ENCODE assay signal across 1 cellular context in the genomic region with DNA sequence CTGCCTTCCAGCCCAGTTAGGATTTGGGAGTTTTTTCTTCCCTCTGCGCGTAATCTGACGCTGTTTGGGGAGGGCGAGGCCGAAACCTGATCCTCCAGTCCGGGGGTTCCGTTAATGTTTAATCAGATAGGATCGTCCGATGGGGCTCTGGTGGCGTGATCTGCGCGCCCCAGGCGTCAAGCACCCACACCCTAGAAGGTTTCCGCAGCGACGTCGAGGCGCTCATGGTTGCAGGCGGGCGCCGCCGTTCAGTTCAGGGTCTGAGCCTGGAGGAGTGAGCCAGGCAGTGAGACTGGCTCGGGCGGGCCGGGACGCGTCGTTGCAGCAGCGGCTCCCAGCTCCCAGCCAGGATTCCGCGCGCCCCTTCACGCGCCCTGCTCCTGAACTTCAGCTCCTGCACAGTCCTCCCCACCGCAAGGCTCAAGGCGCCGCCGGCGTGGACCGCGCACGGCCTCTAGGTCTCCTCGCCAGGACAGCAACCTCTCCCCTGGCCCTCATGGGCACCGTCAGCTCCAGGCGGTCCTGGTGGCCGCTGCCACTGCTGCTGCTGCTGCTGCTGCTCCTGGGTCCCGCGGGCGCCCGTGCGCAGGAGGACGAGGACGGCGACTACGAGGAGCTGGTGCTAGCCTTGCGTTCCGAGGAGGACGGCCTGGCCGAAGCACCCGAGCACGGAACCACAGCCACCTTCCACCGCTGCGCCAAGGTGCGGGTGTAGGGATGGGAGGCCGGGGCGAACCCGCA.
TF ChIP-seq lines count a peak whose summit lies in the region.

TSS of gene PCSK9 (plus strand) at position 207 of the 741 bp plus-strand sequence. CDS start at position 497, 290 bp downstream.

TF ChIP-seq in HepG2, 621 proteins besides CTCF, POLR2A, EP300 and RAD21 (continued from another document and continues in another):
- TF ChIP-seq, protein P1, sequence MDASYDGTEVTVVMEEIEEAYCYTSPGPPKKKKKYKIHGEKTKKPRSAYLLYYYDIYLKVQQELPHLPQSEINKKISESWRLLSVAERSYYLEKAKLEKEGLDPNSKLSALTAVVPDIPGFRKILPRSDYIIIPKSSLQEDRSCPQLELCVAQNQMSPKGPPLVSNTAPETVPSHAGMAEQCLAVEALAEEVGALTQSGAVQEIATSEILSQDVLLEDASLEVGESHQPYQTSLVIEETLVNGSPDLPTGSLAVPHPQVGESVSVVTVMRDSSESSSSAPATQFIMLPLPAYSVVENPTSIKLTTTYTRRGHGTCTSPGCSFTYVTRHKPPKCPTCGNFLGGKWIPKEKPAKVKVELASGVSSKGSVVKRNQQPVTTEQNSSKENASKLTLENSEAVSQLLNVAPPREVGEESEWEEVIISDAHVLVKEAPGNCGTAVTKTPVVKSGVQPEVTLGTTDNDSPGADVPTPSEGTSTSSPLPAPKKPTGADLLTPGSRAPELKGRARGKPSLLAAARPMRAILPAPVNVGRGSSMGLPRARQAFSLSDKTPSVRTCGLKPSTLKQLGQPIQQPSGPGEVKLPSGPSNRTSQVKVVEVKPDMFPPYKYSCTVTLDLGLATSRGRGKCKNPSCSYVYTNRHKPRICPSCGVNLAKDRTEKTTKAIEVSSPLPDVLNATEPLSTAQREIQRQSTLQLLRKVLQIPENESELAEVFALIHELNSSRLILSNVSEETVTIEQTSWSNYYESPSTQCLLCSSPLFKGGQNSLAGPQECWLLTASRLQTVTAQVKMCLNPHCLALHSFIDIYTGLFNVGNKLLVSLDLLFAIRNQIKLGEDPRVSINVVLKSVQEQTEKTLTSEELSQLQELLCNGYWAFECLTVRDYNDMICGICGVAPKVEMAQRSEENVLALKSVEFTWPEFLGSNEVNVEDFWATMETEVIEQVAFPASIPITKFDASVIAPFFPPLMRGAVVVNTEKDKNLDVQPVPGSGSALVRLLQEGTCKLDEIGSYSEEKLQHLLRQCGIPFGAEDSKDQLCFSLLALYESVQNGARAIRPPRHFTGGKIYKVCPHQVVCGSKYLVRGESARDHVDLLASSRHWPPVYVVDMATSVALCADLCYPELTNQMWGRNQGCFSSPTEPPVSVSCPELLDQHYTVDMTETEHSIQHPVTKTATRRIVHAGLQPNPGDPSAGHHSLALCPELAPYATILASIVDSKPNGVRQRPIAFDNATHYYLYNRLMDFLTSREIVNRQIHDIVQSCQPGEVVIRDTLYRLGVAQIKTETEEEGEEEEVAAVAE (CRISPR knock-in tag; IDR thresholded peaks at IDR 0.05; ENCODE audit: borderline replicate concordance) = no peak; the same call in 1 of the 2 replicates
- TF ChIP-seq ZNF775 (CRISPR knock-in tag; IDR thresholded peaks at IDR 0.05; ENCODE audit: borderline replicate concordance) = peak; percentile 72; the same call in 1 of the 2 replicates
- TF ChIP-seq, protein P2, sequence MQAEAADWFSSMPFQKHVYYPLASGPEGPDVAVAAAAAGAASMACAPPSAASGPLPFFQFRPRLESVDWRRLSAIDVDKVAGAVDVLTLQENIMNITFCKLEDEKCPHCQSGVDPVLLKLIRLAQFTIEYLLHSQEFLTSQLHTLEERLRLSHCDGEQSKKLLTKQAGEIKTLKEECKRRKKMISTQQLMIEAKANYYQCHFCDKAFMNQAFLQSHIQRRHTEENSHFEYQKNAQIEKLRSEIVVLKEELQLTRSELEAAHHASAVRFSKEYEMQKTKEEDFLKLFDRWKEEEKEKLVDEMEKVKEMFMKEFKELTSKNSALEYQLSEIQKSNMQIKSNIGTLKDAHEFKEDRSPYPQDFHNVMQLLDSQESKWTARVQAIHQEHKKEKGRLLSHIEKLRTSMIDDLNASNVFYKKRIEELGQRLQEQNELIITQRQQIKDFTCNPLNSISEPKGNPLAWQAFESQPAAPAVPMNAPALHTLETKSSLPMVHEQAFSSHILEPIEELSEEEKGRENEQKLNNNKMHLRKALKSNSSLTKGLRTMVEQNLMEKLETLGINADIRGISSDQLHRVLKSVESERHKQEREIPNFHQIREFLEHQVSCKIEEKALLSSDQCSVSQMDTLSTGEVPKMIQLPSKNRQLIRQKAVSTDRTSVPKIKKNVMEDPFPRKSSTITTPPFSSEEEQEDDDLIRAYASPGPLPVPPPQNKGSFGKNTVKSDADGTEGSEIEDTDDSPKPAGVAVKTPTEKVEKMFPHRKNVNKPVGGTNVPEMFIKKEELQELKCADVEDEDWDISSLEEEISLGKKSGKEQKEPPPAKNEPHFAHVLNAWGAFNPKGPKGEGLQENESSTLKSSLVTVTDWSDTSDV (CRISPR knock-in tag; IDR thresholded peaks at IDR 0.05) = peak; percentile 69; the same call in 1 of the 2 replicates
- TF ChIP-seq ZNF446 (CRISPR knock-in tag; IDR thresholded peaks at IDR 0.05) = peak; percentile 88; the same call in 1 of the 2 replicates
- TF ChIP-seq ESRRA (CRISPR knock-in tag; IDR thresholded peaks at IDR 0.05; ENCODE audit: low read depth) = 0 out of 2 replicates have a peak, but pooled peaks have one; percentile 51
- no peak for TF ChIP-seq NFE2 (CRISPR knock-in tag; IDR thresholded peaks at IDR 0.05)
- TF ChIP-seq AHR (CRISPR knock-in tag; IDR thresholded peaks at IDR 0.05) = no peak
- peak; percentile 81; the same call in 1 of the 2 replicates for TF ChIP-seq ZBTB10 (CRISPR knock-in tag; IDR thresholded peaks at IDR 0.05; ENCODE audit: borderline replicate concordance)
- peak; percentile 88 for TF ChIP-seq ZNF160 (CRISPR knock-in tag; IDR thresholded peaks at IDR 0.05)
- peak; percentile 17; the same call in 1 of the 2 replicates for TF ChIP-seq ZNF121 (CRISPR knock-in tag; IDR thresholded peaks at IDR 0.05)
- no peak for TF ChIP-seq FLYWCH1 (CRISPR knock-in tag; IDR thresholded peaks at IDR 0.05)
- no peak for TF ChIP-seq GRHL1 (CRISPR knock-in tag; conservative IDR thresholded peaks at IDR 0.05)
- no peak for TF ChIP-seq ATF1 (CRISPR knock-in tag; IDR thresholded peaks at IDR 0.05)
- 0 out of 2 replicates have a peak, but pooled peaks have one; percentile 14 for TF ChIP-seq GATAD2A (CRISPR knock-in tag; IDR thresholded peaks at IDR 0.05)
- TF ChIP-seq, protein P3, sequence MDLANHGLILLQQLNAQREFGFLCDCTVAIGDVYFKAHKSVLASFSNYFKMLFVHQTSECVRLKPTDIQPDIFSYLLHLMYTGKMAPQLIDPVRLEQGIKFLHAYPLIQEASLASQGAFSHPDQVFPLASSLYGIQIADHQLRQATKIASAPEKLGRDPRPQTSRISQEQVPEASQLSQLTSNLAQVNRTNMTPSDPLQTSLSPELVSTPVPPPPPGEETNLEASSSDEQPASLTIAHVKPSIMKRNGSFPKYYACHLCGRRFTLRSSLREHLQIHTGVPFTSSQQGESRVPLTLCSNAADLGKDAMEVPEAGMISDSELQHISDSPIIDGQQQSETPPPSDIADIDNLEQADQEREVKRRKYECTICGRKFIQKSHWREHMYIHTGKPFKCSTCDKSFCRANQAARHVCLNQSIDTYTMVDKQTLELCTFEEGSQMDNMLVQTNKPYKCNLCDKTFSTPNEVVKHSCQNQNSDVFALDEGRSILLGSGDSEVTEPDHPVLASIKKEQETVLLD (CRISPR knock-in tag; IDR thresholded peaks at IDR 0.05; ENCODE audit: low read depth) = no peak; the same call in 1 of the 2 replicates
- TF ChIP-seq, protein P4, sequence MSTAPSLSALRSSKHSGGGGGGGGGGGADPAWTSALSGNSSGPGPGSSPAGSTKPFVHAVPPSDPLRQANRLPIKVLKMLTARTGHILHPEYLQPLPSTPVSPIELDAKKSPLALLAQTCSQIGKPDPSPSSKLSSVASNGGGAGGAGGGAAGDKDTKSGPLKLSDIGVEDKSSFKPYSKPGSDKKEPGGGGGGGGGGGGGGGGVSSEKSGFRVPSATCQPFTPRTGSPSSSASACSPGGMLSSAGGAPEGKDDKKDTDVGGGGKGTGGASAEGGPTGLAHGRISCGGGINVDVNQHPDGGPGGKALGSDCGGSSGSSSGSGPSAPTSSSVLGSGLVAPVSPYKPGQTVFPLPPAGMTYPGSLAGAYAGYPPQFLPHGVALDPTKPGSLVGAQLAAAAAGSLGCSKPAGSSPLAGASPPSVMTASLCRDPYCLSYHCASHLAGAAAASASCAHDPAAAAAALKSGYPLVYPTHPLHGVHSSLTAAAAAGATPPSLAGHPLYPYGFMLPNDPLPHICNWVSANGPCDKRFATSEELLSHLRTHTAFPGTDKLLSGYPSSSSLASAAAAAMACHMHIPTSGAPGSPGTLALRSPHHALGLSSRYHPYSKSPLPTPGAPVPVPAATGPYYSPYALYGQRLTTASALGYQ (CRISPR knock-in tag; IDR thresholded peaks at IDR 0.05) = peak; percentile 22
- no peak for TF ChIP-seq ZFP37 (CRISPR knock-in tag; IDR thresholded peaks at IDR 0.05; ENCODE audit: borderline replicate concordance)
- no peak; the same call in 1 of the 2 replicates for TF ChIP-seq TRIM24 (CRISPR knock-in tag; IDR thresholded peaks at IDR 0.05)
- TF ChIP-seq ZNF20 (CRISPR knock-in tag; IDR thresholded peaks at IDR 0.05) = 0 out of 2 replicates have a peak, but pooled peaks have one; percentile 37
- TF ChIP-seq ZNF263 (CRISPR knock-in tag; IDR thresholded peaks at IDR 0.05) = peak; percentile 92
- peak; percentile 19; the same call in 1 of the 2 replicates for TF ChIP-seq FOXA3 (CRISPR knock-in tag; IDR thresholded peaks at IDR 0.05)
- peak; percentile 67; the same call in 1 of the 2 replicates for TF ChIP-seq HIVEP1 (CRISPR knock-in tag; IDR thresholded peaks at IDR 0.05)
- TF ChIP-seq, protein P5, sequence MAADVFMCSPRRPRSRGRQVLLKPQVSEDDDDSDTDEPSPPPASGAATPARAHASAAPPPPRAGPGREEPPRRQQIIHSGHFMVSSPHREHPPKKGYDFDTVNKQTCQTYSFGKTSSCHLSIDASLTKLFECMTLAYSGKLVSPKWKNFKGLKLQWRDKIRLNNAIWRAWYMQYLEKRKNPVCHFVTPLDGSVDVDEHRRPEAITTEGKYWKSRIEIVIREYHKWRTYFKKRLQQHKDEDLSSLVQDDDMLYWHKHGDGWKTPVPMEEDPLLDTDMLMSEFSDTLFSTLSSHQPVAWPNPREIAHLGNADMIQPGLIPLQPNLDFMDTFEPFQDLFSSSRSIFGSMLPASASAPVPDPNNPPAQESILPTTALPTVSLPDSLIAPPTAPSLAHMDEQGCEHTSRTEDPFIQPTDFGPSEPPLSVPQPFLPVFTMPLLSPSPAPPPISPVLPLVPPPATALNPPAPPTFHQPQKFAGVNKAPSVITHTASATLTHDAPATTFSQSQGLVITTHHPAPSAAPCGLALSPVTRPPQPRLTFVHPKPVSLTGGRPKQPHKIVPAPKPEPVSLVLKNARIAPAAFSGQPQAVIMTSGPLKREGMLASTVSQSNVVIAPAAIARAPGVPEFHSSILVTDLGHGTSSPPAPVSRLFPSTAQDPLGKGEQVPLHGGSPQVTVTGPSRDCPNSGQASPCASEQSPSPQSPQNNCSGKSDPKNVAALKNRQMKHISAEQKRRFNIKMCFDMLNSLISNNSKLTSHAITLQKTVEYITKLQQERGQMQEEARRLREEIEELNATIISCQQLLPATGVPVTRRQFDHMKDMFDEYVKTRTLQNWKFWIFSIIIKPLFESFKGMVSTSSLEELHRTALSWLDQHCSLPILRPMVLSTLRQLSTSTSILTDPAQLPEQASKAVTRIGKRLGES (CRISPR knock-in tag; IDR thresholded peaks at IDR 0.05; ENCODE audit: borderline replicate concordance) = peak; percentile 91; the same call in 1 of the 2 replicates
- peak; percentile 39; the same call in 1 of the 2 replicates for TF ChIP-seq ZNF83 (CRISPR knock-in tag; IDR thresholded peaks at IDR 0.05; ENCODE audit: borderline replicate concordance)
- TF ChIP-seq, protein P6, sequence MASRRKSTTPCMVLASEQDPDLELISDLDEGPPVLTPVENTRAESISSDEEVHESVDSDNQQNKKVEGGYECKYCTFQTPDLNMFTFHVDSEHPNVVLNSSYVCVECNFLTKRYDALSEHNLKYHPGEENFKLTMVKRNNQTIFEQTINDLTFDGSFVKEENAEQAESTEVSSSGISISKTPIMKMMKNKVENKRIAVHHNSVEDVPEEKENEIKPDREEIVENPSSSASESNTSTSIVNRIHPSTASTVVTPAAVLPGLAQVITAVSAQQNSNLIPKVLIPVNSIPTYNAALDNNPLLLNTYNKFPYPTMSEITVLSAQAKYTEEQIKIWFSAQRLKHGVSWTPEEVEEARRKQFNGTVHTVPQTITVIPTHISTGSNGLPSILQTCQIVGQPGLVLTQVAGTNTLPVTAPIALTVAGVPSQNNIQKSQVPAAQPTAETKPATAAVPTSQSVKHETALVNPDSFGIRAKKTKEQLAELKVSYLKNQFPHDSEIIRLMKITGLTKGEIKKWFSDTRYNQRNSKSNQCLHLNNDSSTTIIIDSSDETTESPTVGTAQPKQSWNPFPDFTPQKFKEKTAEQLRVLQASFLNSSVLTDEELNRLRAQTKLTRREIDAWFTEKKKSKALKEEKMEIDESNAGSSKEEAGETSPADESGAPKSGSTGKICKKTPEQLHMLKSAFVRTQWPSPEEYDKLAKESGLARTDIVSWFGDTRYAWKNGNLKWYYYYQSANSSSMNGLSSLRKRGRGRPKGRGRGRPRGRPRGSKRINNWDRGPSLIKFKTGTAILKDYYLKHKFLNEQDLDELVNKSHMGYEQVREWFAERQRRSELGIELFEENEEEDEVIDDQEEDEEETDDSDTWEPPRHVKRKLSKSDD (CRISPR knock-in tag; IDR thresholded peaks at IDR 0.05; ENCODE audit: low read depth) = peak; percentile 90; the same call in 1 of the 2 replicates
- TF ChIP-seq ZNF136 (CRISPR knock-in tag; IDR thresholded peaks at IDR 0.05; ENCODE audit: low read depth) = no peak
- TF ChIP-seq ZNF713 (CRISPR knock-in tag; IDR thresholded peaks at IDR 0.05) = peak; percentile 69; the same call in 1 of the 2 replicates
